8 cellular contexts compared by ENCODE assay signal in genomic region chr1:186375929-186376330, GRCh38. TPM values are rescaled to one million over a fixed set of nuclear protein-coding genes. Genes with fewer than 3 reads are reported as not detected.
DNase-seq lines count a peak whose midpoint lies in the region; ATAC-seq and TF ChIP-seq lines count a peak whose summit lies in the region.

No MANE protein-coding gene starts in this region.

- intact Hi-C loops in Right ventricle myocardium inferior (cut with DNase I): no loop called here
- intact Hi-C loops in cardiac septum (cut with DNase I): loop anchor here (5.0 kb wide), 1 partner anchor 1219 kb away; the partner anchor contains the start of genes SWT1 and TRMT1L
- intact Hi-C loops in thyroid gland (cut with DNase I): loop anchor here (10.0 kb wide), 1 partner anchor 1061 kb away; the partner anchor contains the start of gene IVNS1ABP

- peak in 1 of 2 donors; percentile 3 for TF ChIP-seq POLR2A in thyroid gland (IDR thresholded peaks at IDR 0.05)

- peaks cover 0 to 8% of the 10 kb centered on the region in 2 donors for H3K36me3 ChIP-seq in thyroid gland

- H3K27ac ChIP-seq in angular gyrus (ENCODE audit: low read depth, low read length) (peak overlapping the region; percentile 97), thyroid gland (peak overlapping the region; percentile 95 to 98 (median 98))

- ATAC-seq in Right ventricle myocardium inferior (peak; percentile 0), left lobe of liver (peak; percentile 31), GM18498 (IDR thresholded peaks at IDR 0.05; ENCODE audit: unreplicated experiment) (no peak)

- H3K9me3 ChIP-seq in thyroid gland: no peaks in the 10 kb centered on the region

- H3K4me3 ChIP-seq in thyroid gland (replicated peaks in 1 of 3): peak overlapping the region; percentile 31 to 96 (median 57)

- H3K4me1 ChIP-seq in thyroid gland: peaks cover 14 to 21% of the 10 kb centered on the region in 2 donors

- 0 to 1% methylated on average over 12 of the region's 12 CpGs for WGBS in thyroid gland, 2 donors

- DNase-seq in Right ventricle myocardium inferior (ENCODE audit: missing footprints) (no peak), cardiac septum (ENCODE audit: low spot score) (no peak), left lobe of liver (ENCODE audit: low spot score) (no peak), thyroid gland (no peak), GM19238 (ENCODE audit: insufficient read length, low spot score) (no peak), G401 (ENCODE audit: low spot score) (no peak)

- in situ Hi-C loops in G401 (cut with HindIII; ENCODE audit: low sequenced_read_pairs): no loop called here

- no peak for TF ChIP-seq CTCF in thyroid gland (IDR thresholded peaks at IDR 0.05)

- H3K27me3 ChIP-seq in thyroid gland: no peaks in the 10 kb centered on the region

RNA-seq across cellular contexts. Expression of gene ODR4, which starts 0.3 kb away (rescaled TPM):
- total RNA-seq in Right ventricle myocardium inferior (9.0 TPM), cardiac septum (12.9 TPM), left lobe of liver (12.3 TPM), thyroid gland (10 to 100 TPM; 25.1 to 35.4 (median 29.9) TPM)
- 12.4 and 29.5 TPM in 2 replicates for total RNA-seq in G401 (2014; rRNA removed; shearing (Covaris generic))

RNA-seq across cellular contexts. Expression of gene TPR, which starts 0.9 kb away (rescaled TPM):
- 41.1 TPM for total RNA-seq in Right ventricle myocardium inferior
- total RNA-seq in cardiac septum: 82.6 TPM
- 27.2 TPM for total RNA-seq in left lobe of liver
- 100 to 1,000 TPM in 3 of 4 donors, 10 to 100 TPM in 1; 90.4 to 108 (median 104) TPM for total RNA-seq in thyroid gland
- total RNA-seq in G401 (2014; rRNA removed; shearing (Covaris generic)): 48.3 and 53.6 TPM in 2 replicates
